Comparison of ENCODE assay signal across 8 cellular contexts in the genomic region with DNA sequence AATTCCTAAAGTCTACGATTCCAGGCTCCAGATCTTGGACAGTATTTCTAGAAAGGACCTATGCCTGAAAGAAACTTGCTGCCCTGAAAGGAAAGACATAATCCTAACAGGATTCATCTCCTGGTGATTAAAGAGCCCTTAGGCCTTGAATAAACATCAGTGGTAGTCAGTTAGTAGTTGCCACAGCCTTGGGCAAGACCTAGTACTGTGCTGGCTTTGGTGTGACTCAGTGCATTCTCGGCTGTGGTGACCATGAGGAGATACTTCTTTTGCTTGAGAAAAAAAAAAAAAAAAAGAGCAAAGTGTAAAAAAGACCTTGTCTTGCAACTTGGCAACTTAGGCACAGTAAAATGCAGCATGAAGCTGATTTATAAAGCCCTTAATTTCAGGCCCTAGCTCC.
"Had no signal": no experiment of that assay in that cellular context is flagged by ENCODE, and none has a peak within 500 bp of the region (broad histone marks: within the 10 kb centered on the region; RNA-seq: fewer than 3 reads in every experiment).

No MANE protein-coding gene starts in this region.

- DNase-seq: H7, HFFc6, IMR-90 had no signal

- H3K9me3 ChIP-seq: HAP-1 had no signal

- H3K9me3 Mint-ChIP-seq: GM23338 had no signal

- H3K4me3 Mint-ChIP-seq: GM23338, HFFc6 had no signal

- H3K4me2 ChIP-seq: GM23338 had no signal

- H2AFZ ChIP-seq: GM23338 had no signal

- H3K27ac Mint-ChIP-seq: GM23338, HFFc6 had no signal

- H3K4me3 ChIP-seq: GM23338, HAP-1, K562 had no signal

- H3K4me1 ChIP-seq: HAP-1 had no signal

- H3K27ac ChIP-seq: HL-60 had no signal

- H3K4me1 Mint-ChIP-seq: GM23338 had no signal

- H3K36me3 ChIP-seq: HAP-1 had no signal

- ATAC-seq: GM23338, HCT116, K562 had no signal
